Comparison of ENCODE assay signal across 8 cellular contexts in genomic region chr4:124111922-124112321, GRCh38.
DNase-seq lines count a peak whose midpoint lies in the region; ATAC-seq and TF ChIP-seq lines count a peak whose summit lies in the region.

No MANE protein-coding gene starts in this region.

- H3K9me3 ChIP-seq in ascending aorta (no peaks in the 10 kb centered on the region), iPS DF 6.9 (ENCODE audit: control insufficient read depth, insufficient read depth, low read length) (no peaks in the 10 kb centered on the region), thyroid gland (no peaks in the 10 kb centered on the region)

- peak; percentile 43 to 65 (median 52) for TF ChIP-seq CTCF in ascending aorta (IDR thresholded peaks at IDR 0.05)
- peak; percentile 23 to 79 (median 55) for TF ChIP-seq CTCF in thyroid gland (IDR thresholded peaks at IDR 0.05)

- ATAC-seq in GM19397 (IDR thresholded peaks at IDR 0.05; ENCODE audit: unreplicated experiment) (no peak), GM21529 (IDR thresholded peaks at IDR 0.05; ENCODE audit: unreplicated experiment) (no peak)

- DNase-seq in DMS 273 treated with DMSO at 0.1 percent for 48 hours (lab: John Stamatoyannopoulos, UW) (peak; percentile 4), H4 (ENCODE audit: low spot score) (peak; percentile 58), NCI-H2029 (lab: John Stamatoyannopoulos, UW) (peak; percentile 1), ascending aorta (ENCODE audit: low spot score in 2 of 2) (no peak), iPS DF 6.9 (ENCODE audit: low read depth, low spot score) (peak; percentile 22), thyroid gland (no peak)

- no peak overlapping the region for H3K4me3 ChIP-seq in ascending aorta
- H3K4me3 ChIP-seq in iPS DF 6.9 (ENCODE audit: low read length), result no peak overlapping the region
- no peak overlapping the region for H3K4me3 ChIP-seq in thyroid gland (replicated peaks in 1 of 3)

- no peak for TF ChIP-seq POLR2A in thyroid gland (IDR thresholded peaks at IDR 0.05)

- WGBS in iPS DF 6.9 (ENCODE audit: insufficient coverage, insufficient read length), result no CpG with 5 or more reads among the region's 2 CpGs
- WGBS in thyroid gland, 2 donors, result 41 to 55% methylated on average over 2 of the region's 2 CpGs

- H3K27ac ChIP-seq in ascending aorta, result no peak overlapping the region
- no peak overlapping the region for H3K27ac ChIP-seq in iPS DF 6.9 (ENCODE audit: low read length)
- H3K27ac ChIP-seq in thyroid gland, result no peak overlapping the region

- H3K4me1 ChIP-seq in ascending aorta (no peaks in the 10 kb centered on the region), iPS DF 6.9 (ENCODE audit: control insufficient read depth, insufficient read depth, low read length) (no peaks in the 10 kb centered on the region), thyroid gland (no peaks in the 10 kb centered on the region)

- intact Hi-C loops in ascending aorta (cut with DNase I), result loop anchor here (1.0 to 10.0 kb wide), 6 partner anchors 153 to 1009 kb away; partner anchors contain the start of gene SPRY1
- intact Hi-C loops in thyroid gland (cut with DNase I), result no loop called here

- H3K27me3 ChIP-seq in ascending aorta (no peaks in the 10 kb centered on the region), iPS DF 6.9 (ENCODE audit: control insufficient read depth, insufficient read depth, low read length) (no peaks in the 10 kb centered on the region), thyroid gland (no peaks in the 10 kb centered on the region)

- no peaks in the 10 kb centered on the region for H3K36me3 ChIP-seq in ascending aorta
- no peaks in the 10 kb centered on the region for H3K36me3 ChIP-seq in iPS DF 6.9 (ENCODE audit: control insufficient read depth, insufficient read depth, low read length)
- no peaks in the 10 kb centered on the region for H3K36me3 ChIP-seq in thyroid gland

Comparison
In these comparisons a context has a peak if more than half of its experiments do, and no peak if none do; other contexts are left out.
1. DNase-seq: peak in DMS 273 treated with DMSO at 0.1 percent for 48 hours (single experiment), H4 (single experiment), NCI-H2029 (single experiment) and iPS DF 6.9 (single experiment); none in ascending aorta (0 of 2) and thyroid gland (0 of 2).